6 cellular contexts compared by ENCODE assay signal in the genomic region with DNA sequence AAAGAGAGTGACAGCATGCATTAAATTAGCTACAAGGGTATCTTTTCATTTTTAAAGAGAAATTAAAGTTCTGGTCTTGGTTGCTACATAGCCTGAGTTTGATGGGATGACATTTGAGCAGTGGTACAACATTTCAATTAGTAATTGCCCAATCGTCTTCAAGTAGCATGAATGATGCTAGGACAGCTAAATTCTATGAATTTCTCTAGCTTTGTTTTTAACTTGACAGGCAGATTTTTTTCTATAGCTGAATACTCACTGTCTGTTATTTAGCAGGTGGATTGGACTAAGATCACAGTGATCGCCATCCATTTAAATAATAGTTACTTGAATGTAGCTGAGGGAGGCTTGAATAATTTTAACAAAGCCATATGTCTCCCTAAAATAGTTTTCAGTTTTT.
"Had no signal": no experiment of that assay in that cellular context is flagged by ENCODE, and none has a peak within 500 bp of the region (broad histone marks: within the 10 kb centered on the region; RNA-seq: fewer than 3 reads in every experiment).

No MANE protein-coding gene starts in this region.

- H3K27ac ChIP-seq: HL-60 had no signal

- ATAC-seq: HepG2, K562 had no signal

- DNase-seq: IMR-90, KBM-7, KG1 had no signal

- H3K4me3 ChIP-seq: K562 had no signal
